10 cellular contexts compared by ENCODE assay signal in the genomic region with DNA sequence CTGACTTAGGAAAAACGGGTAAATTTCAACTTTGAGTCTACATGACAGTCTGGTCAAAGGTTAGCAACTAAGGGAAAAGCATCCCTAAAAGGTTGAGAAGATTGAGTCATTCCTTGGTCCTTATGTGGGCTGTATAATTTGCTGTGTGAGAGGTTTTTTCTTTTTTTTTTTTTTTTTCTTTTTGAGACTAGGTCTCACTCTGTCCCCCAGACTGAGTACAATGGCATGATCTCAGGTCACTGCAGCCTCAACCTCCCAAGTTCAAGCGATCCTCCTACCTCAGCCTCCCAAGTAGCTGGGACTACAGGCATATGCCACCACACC.
DNase-seq lines count a peak whose midpoint lies in the region; ATAC-seq and TF ChIP-seq lines count a peak whose summit lies in the region.
"Had no signal": no experiment of that assay in that cellular context is flagged by ENCODE, and none has a peak within 500 bp of the region (broad histone marks: within the 10 kb centered on the region; RNA-seq: fewer than 3 reads in every experiment).

No MANE protein-coding gene starts in this region.

- no peak for TF ChIP-seq EP300 in upper lobe of left lung (IDR thresholded peaks at IDR 0.05)

- peaks cover 9% of the 10 kb centered on the region for H3K36me3 Mint-ChIP-seq in activated naive CD4-positive, alpha-beta T cell treated with anti-CD3 and anti-CD28 coated beads, Interleukin-2, amount 10 ng/mL, durations not matched to agents 7 days and 5 days
- H3K36me3 Mint-ChIP-seq in activated naive CD4-positive, alpha-beta T cell treated with anti-CD3 and anti-CD28 coated beads, Interleukin-2, amount 50 U/mL, for 72 hours, result peaks cover 0 to 15% of the 10 kb centered on the region in 2 donors

- no peak overlapping the region for H3K23ac ChIP-seq in mesendoderm (ENCODE audit: low read length)

- H3K18ac ChIP-seq in mesendoderm (ENCODE audit: low read length), result no peak overlapping the region

- CTCF ChIA-PET in activated naive CD4-positive, alpha-beta T cell treated with anti-CD3 and anti-CD28 coated beads, Interleukin-2, amount 10 ng/mL, durations not matched to agents 7 days and 5 days (lab: Charles Lee), result interaction anchor here (1.1 to 2.4 kb wide), 2 partner anchors 10 to 110 kb away, joined by 4 to 17 read pairs; no protein-coding TSS in a partner anchor

- H3K9ac ChIP-seq in mesendoderm (ENCODE audit: low read length), result no peak overlapping the region

- H3K27ac Mint-ChIP-seq in activated naive CD4-positive, alpha-beta T cell treated with anti-CD3 and anti-CD28 coated beads, Interleukin-2, amount 10 ng/mL, durations not matched to agents 7 days and 5 days, result peak overlapping the region; percentile 80
- H3K27ac Mint-ChIP-seq in activated naive CD4-positive, alpha-beta T cell treated with anti-CD3 and anti-CD28 coated beads, Interleukin-2, amount 50 U/mL, for 72 hours, result peak overlapping the region; percentile 75 to 89

- H3K4me1 ChIP-seq in mesendoderm (ENCODE audit: control insufficient read depth, low read depth, low read length), result peaks cover 8% of the 10 kb centered on the region
- peaks cover 33 to 43% (median 39%) of the 10 kb centered on the region in 4 donors for H3K4me1 ChIP-seq in upper lobe of left lung

- H3K4me2 ChIP-seq in mesendoderm (ENCODE audit: low read length), result no peak overlapping the region

- H3K36me3 ChIP-seq in mesendoderm (ENCODE audit: control insufficient read depth, insufficient read depth, low read length) (no peaks in the 10 kb centered on the region), upper lobe of left lung (no peaks in the 10 kb centered on the region)

- H3K4me3 ChIP-seq in mesendoderm (ENCODE audit: low read length) (no peak overlapping the region), upper lobe of left lung (no peak overlapping the region)

- H2BK15ac ChIP-seq in mesendoderm (replicated peaks; ENCODE audit: low read depth), result no peak overlapping the region

- ATAC-seq in activated naive CD4-positive, alpha-beta T cell treated with anti-CD3 and anti-CD28 coated beads, Interleukin-2, amount 50 U/mL, for 72 hours, result peak in 1 of 2 donors; percentile 24
- ATAC-seq in upper lobe of left lung (ENCODE audit: low FRiP score in 2 of 2), result no peak
- ATAC-seq in GM21619 (IDR thresholded peaks at IDR 0.05; ENCODE audit: unreplicated experiment), result no peak

- H3K79me1 ChIP-seq in mesendoderm (ENCODE audit: low read length), result peaks cover 2% of the 10 kb centered on the region

- H3K9me3 ChIP-seq in upper lobe of left lung, result no peaks in the 10 kb centered on the region

- H4K8ac ChIP-seq in mesendoderm (ENCODE audit: low read depth, low read length), result no peak overlapping the region

- no peaks in the 10 kb centered on the region for H3K27me3 ChIP-seq in mesendoderm (ENCODE audit: insufficient read depth, low read length, poor library complexity)
- no peaks in the 10 kb centered on the region for H3K27me3 ChIP-seq in upper lobe of left lung

- H2BK120ac ChIP-seq in mesendoderm (ENCODE audit: low read depth, low read length), result no peak overlapping the region

- TF ChIP-seq POLR2A in upper lobe of left lung (IDR thresholded peaks at IDR 0.05), result no peak

- no peak overlapping the region for H2BK5ac ChIP-seq in mesendoderm (ENCODE audit: low read length)

- H3K4me1 Mint-ChIP-seq in activated naive CD4-positive, alpha-beta T cell treated with anti-CD3 and anti-CD28 coated beads, Interleukin-2, amount 10 ng/mL, durations not matched to agents 7 days and 5 days, result peaks cover 53% of the 10 kb centered on the region

- H3K56ac ChIP-seq in mesendoderm (ENCODE audit: low read length), result no peak overlapping the region

- H3K79me2 ChIP-seq in mesendoderm (ENCODE audit: control insufficient read depth, insufficient read depth, low read length), result peaks cover 6% of the 10 kb centered on the region

- no peak for DNase-seq in activated naive CD4-positive, alpha-beta T cell treated with anti-CD3 and anti-CD28 coated beads, Interleukin-2, amount 10 ng/mL, durations not matched to agents 7 days and 5 days
- DNase-seq in activated naive CD4-positive, alpha-beta T cell (lab: John Stamatoyannopoulos, UW), result no peak
- no peak for DNase-seq in activated naive CD4-positive, alpha-beta T cell treated with anti-CD3 and anti-CD28 coated beads, Interleukin-2, amount 50 U/mL, for 72 hours (ENCODE audit: low spot score in 2 of 2)
- DNase-seq in mesendoderm, result no peak
- DNase-seq in upper lobe of left lung, result no peak
- DNase-seq in NCI-H226, result no peak
- DNase-seq in NCI-H1436 treated with DMSO at 0.1 percent for 48 hours (lab: John Stamatoyannopoulos, UW), result no peak
- DNase-seq: C1 segment of cervical spinal cord; stimulated activated CD4-positive, alpha-beta T cell treated with anti-CD3 and anti-CD28 coated beads, Interleukin-4, amount 100 ng/mL, for 4 hours had no signal

- peak overlapping the region; percentile 56 for H3K27ac ChIP-seq in mesendoderm (ENCODE audit: low read depth, low read length)
- peak overlapping the region; percentile 13 to 67 (median 38) for H3K27ac ChIP-seq in upper lobe of left lung

- no CpG with 5 or more reads among the region's 2 CpGs for WGBS in mesendoderm (ENCODE audit: extremely low coverage, insufficient coverage, low lambda C conversion rate)
- WGBS in upper lobe of left lung, 2 donors, result 46 to 77% methylated on average over 1 to 2 of the region's 2 CpGs

- H3K27me3 Mint-ChIP-seq in activated naive CD4-positive, alpha-beta T cell treated with anti-CD3 and anti-CD28 coated beads, Interleukin-2, amount 10 ng/mL, durations not matched to agents 7 days and 5 days, result no peaks in the 10 kb centered on the region

- no peaks in the 10 kb centered on the region for H3K9me3 Mint-ChIP-seq in activated naive CD4-positive, alpha-beta T cell treated with anti-CD3 and anti-CD28 coated beads, Interleukin-2, amount 10 ng/mL, durations not matched to agents 7 days and 5 days
- no peaks in the 10 kb centered on the region for H3K9me3 Mint-ChIP-seq in activated naive CD4-positive, alpha-beta T cell treated with anti-CD3 and anti-CD28 coated beads, Interleukin-2, amount 50 U/mL, for 72 hours

- H4K5ac ChIP-seq in mesendoderm (ENCODE audit: low read length), result no peak overlapping the region

- no peak for TF ChIP-seq CTCF in upper lobe of left lung (IDR thresholded peaks at IDR 0.05)

- no peak overlapping the region for H3K4ac ChIP-seq in mesendoderm (ENCODE audit: low read depth, low read length)

- no peak overlapping the region for H2AK5ac ChIP-seq in mesendoderm (ENCODE audit: low read length)

- no peak overlapping the region for H3K4me3 Mint-ChIP-seq in activated naive CD4-positive, alpha-beta T cell treated with anti-CD3 and anti-CD28 coated beads, Interleukin-2, amount 10 ng/mL, durations not matched to agents 7 days and 5 days
